ENCODE assay signal across 27 cellular contexts in the genomic region with DNA sequence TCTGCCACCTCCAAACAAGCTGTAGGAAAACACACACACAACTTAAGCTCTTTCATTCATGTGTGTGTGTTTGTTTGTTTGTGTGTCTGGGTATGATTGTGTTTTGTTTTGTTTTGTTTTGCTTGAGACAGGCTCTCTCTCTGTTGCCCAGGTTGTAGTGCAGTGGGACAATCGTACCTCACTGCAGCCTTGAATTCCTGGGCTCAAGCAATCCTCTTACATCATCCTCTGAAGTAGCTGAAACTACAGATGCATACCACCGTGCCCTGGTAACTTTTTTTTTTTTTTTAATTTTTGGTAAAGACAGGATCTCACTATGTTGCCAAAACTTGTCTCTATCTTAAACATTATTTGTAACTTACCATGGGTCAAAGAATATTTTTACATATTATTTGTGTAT.
DNase-seq lines count a peak whose midpoint lies in the region; ATAC-seq, FAIRE-seq and TF ChIP-seq lines count a peak whose summit lies in the region.
"Had no signal": no experiment of that assay in that cellular context is flagged by ENCODE, and none has a peak within 500 bp of the region (broad histone marks: within the 10 kb centered on the region; RNA-seq: fewer than 3 reads in every experiment).

No MANE protein-coding gene starts in this region.

- no peak overlapping the region for H3K23ac ChIP-seq in H1 (ENCODE audit: insufficient read length)

- no peak overlapping the region for H3K14ac ChIP-seq in H1 (ENCODE audit: insufficient read length)

- H3K27me3 ChIP-seq in SK-N-SH (ENCODE audit: insufficient read depth) (no peaks in the 10 kb centered on the region), OCI-LY3 (ENCODE audit: low read depth, low read length) (no peaks in the 10 kb centered on the region), H1 (replicated peaks in 1 of 4; ENCODE audit: control insufficient read depth in 3 of 4, extremely low read depth in 1 of 4, insufficient read depth in 3 of 4, low read length in 3 of 4) (peaks cover 0 to 1% (median 0%) of the 10 kb centered on the region in 4 experiments; a peak in 1 of 7 replicates), smooth muscle cell (ENCODE audit: low read depth) (no peaks in the 10 kb centered on the region)
- H3K27me3 ChIP-seq: cardiac muscle cell, sigmoid colon, upper lobe of left lung had no signal

- H3K4me3 ChIP-seq in SK-N-SH (ENCODE audit: low read depth in 2 of 2, low read length in 1 of 2) = no peak overlapping the region
- no peak overlapping the region for H3K4me3 ChIP-seq in OCI-LY3 (ENCODE audit: low read length)
- H3K4me3 ChIP-seq in H1 (ENCODE audit: extremely low read depth in 1 of 4, insufficient read depth in 2 of 4, low read depth in 3 of 4, low read length in 4 of 4) = no peak overlapping the region
- H3K4me3 ChIP-seq in smooth muscle cell = no peak overlapping the region
- H3K4me3 ChIP-seq: cardiac muscle cell, sigmoid colon, upper lobe of left lung had no signal

- H3K4me1 ChIP-seq in SK-N-SH (ENCODE audit: control insufficient read depth in 1 of 2, insufficient read depth in 2 of 2, low read depth in 1 of 2, low read length in 1 of 2) (no peaks in the 10 kb centered on the region), OCI-LY3 (ENCODE audit: low read length) (peaks cover 14% of the 10 kb centered on the region), H1 (replicated peaks in 1 of 4; ENCODE audit: control insufficient read depth in 3 of 4, insufficient read depth in 4 of 4, low read length in 3 of 4) (peaks cover 0 to 3% (median under 1%) of the 10 kb centered on the region in 4 experiments; a peak in 1 of 7 replicates), smooth muscle cell (ENCODE audit: low read depth) (peaks cover 15% of the 10 kb centered on the region)
- H3K4me1 ChIP-seq: upper lobe of left lung had no signal

- H3K18ac ChIP-seq in H1 (ENCODE audit: extremely low read depth, low read length) = no peak overlapping the region; the same call in 1 of the 2 replicates

- H3K36me3 ChIP-seq in SK-N-SH (replicated peaks in 1 of 2; ENCODE audit: control insufficient read depth in 1 of 2, insufficient read depth in 2 of 2, low read length in 1 of 2) = no peaks in the 10 kb centered on the region
- no peaks in the 10 kb centered on the region for H3K36me3 ChIP-seq in OCI-LY3 (replicated peaks; ENCODE audit: low read depth, low read length)
- H3K36me3 ChIP-seq in H1 (ENCODE audit: control insufficient read depth in 2 of 4, insufficient read depth in 4 of 4, low read length in 3 of 4) = no peaks in the 10 kb centered on the region
- no peaks in the 10 kb centered on the region for H3K36me3 ChIP-seq in smooth muscle cell (ENCODE audit: low read depth)
- H3K36me3 ChIP-seq: cardiac muscle cell, sigmoid colon, upper lobe of left lung had no signal

- H2BK5ac ChIP-seq in H1 (ENCODE audit: low read depth, low read length) = no peak overlapping the region

- POLR2A ChIA-PET in SK-N-SH (lab: Yijun Ruan, JAX) = no interaction called here
- POLR2A ChIA-PET in H1 (lab: Charles Lee; ENCODE audit: partially characterized antibody) = no interaction called here

- H3K4me2 ChIP-seq in SK-N-SH (no peak overlapping the region), OCI-LY3 (ENCODE audit: low read length) (no peak overlapping the region), H1 (ENCODE audit: insufficient read depth in 1 of 2, low read depth in 2 of 2, low read length in 2 of 2) (no peak overlapping the region), smooth muscle cell (no peak overlapping the region)

- TF ChIP-seq CTCF in SK-N-SH (IDR thresholded peaks at IDR 0.05) (no peak), OCI-LY3 (IDR thresholded peaks at IDR 0.05; ENCODE audit: low read depth, low read length) (no peak), H1 (IDR thresholded peaks at IDR 0.05; ENCODE audit: control extremely low read depth in 1 of 3, insufficient read depth in 1 of 3, low read depth in 1 of 3, low read length in 3 of 3) (no peak), smooth muscle cell (IDR thresholded peaks at IDR 0.05; ENCODE audit: borderline replicate concordance, insufficient read depth, poor library complexity, severe bottlenecking) (no peak)

- H2BK20ac ChIP-seq in H1 (ENCODE audit: low read length) = no peak overlapping the region

- no peak overlapping the region for H2BK120ac ChIP-seq in H1 (replicated peaks; ENCODE audit: low read depth, low read length)

- H3K79me2 ChIP-seq in SK-N-SH (ENCODE audit: insufficient read depth) (no peaks in the 10 kb centered on the region), OCI-LY3 (ENCODE audit: low read length) (no peaks in the 10 kb centered on the region), H1 (ENCODE audit: control insufficient read depth in 1 of 2, insufficient read depth in 2 of 2, low read length in 2 of 2) (no peaks in the 10 kb centered on the region), smooth muscle cell (ENCODE audit: low read depth) (no peaks in the 10 kb centered on the region)

- CTCF ChIA-PET in SK-N-SH (lab: Yijun Ruan, JAX) (interaction anchor here (0.6 kb wide), 1 partner anchor 324 kb away, joined by 3 read pairs; no protein-coding TSS in a partner anchor), H1 (lab: Charles Lee; ENCODE audit: partially characterized antibody) (interaction anchor here (1.0 kb wide), 1 partner anchor 147 kb away, joined by 3 read pairs; no protein-coding TSS in a partner anchor)

- H4K91ac ChIP-seq in H1 (replicated peaks; ENCODE audit: insufficient read length, low read length) = no peak overlapping the region

- TF ChIP-seq EP300 in SK-N-SH (IDR thresholded peaks at IDR 0.05; ENCODE audit: borderline replicate concordance in 1 of 2, low read depth in 1 of 2, low read length in 1 of 2) (no peak), H1 (IDR thresholded peaks at IDR 0.05; ENCODE audit: borderline replicate concordance in 1 of 2, low read depth in 2 of 2, low read length in 2 of 2) (no peak)

- H2AFZ ChIP-seq in SK-N-SH (ENCODE audit: low read depth) (no peak overlapping the region), OCI-LY3 (ENCODE audit: low read depth, low read length) (peak overlapping the region; percentile 81; the same call in 1 of the 2 replicates), H1 (ENCODE audit: low read length) (peak overlapping the region; percentile 68; the same call in 1 of the 2 replicates), smooth muscle cell (ENCODE audit: low read depth) (peak overlapping the region; percentile 10)

- no peak overlapping the region for H2AK5ac ChIP-seq in H1 (ENCODE audit: low read depth, low read length)

- no peaks in the 10 kb centered on the region for H3K23me2 ChIP-seq in H1 (ENCODE audit: low read depth, low read length)

- no peak overlapping the region for H2BK15ac ChIP-seq in H1 (ENCODE audit: low read length)

- H3K27ac ChIP-seq in SK-N-SH (ENCODE audit: low read depth in 2 of 2, low read length in 1 of 2) = no peak overlapping the region
- H3K27ac ChIP-seq in OCI-LY3 (ENCODE audit: low read length) = no peak overlapping the region
- no peak overlapping the region for H3K27ac ChIP-seq in H1 (ENCODE audit: low read depth, low read length)
- H3K27ac ChIP-seq in smooth muscle cell (ENCODE audit: low read depth) = peak overlapping the region; percentile 51
- H3K27ac ChIP-seq in caudate nucleus (ENCODE audit: low read depth, low read length) = no peak overlapping the region
- H3K27ac ChIP-seq: cardiac muscle cell, sigmoid colon, upper lobe of left lung had no signal

- H3K9me3 ChIP-seq in SK-N-SH (no peaks in the 10 kb centered on the region), OCI-LY3 (ENCODE audit: insufficient read depth, low read length) (peaks cover 4% of the 10 kb centered on the region; the same call in 1 of the 2 replicates), H1 (ENCODE audit: insufficient read depth in 2 of 2, low read depth in 1 of 2, low read length in 1 of 2) (no peaks in the 10 kb centered on the region; a peak in 2 of 4 replicates), smooth muscle cell (replicated peaks; ENCODE audit: low read depth) (no peaks in the 10 kb centered on the region)
- H3K9me3 ChIP-seq: sigmoid colon had no signal

- no peaks in the 10 kb centered on the region for H3K9me2 ChIP-seq in SK-N-SH

- no peak for TF ChIP-seq RAD21 in SK-N-SH (IDR thresholded peaks at IDR 0.05; ENCODE audit: low read length)
- TF ChIP-seq RAD21 in H1 (IDR thresholded peaks at IDR 0.05 in 1 of 2, conservative IDR thresholded peaks at IDR 0.05 in 1 of 2; ENCODE audit: low read depth in 2 of 2, low read length in 2 of 2) = no peak

- no peak overlapping the region for H3K56ac ChIP-seq in H1 (replicated peaks; ENCODE audit: insufficient read length, low read depth, low read length)

- no peak for FAIRE-seq in H1 (lab: Jason Lieb, UNC)
- FAIRE-seq: endothelial cell of umbilical vein had no signal

- ATAC-seq in SK-N-SH treated with all-trans-retinoic acid at 6 μM for 48 hours (peak; percentile 76), GM18870 (IDR thresholded peaks at IDR 0.05; ENCODE audit: unreplicated experiment) (no peak), HG03175 (IDR thresholded peaks at IDR 0.05; ENCODE audit: unreplicated experiment) (no peak)
- ATAC-seq: left ventricle myocardium superior had no signal

- H3F3A ChIP-seq in SK-N-SH (replicated peaks; ENCODE audit: insufficient read depth) (no peaks in the 10 kb centered on the region), smooth muscle cell (ENCODE audit: low read depth) (no peaks in the 10 kb centered on the region)

- no peak overlapping the region for H4K5ac ChIP-seq in H1 (ENCODE audit: insufficient read length, low read depth, low read length)

- H4K8ac ChIP-seq in H1 (ENCODE audit: extremely low read depth, insufficient read depth, low read length) = no peak overlapping the region; the same call in 1 of the 2 replicates

- H2BK12ac ChIP-seq in H1 (ENCODE audit: low read depth, low read length) = no peak overlapping the region

- no peaks in the 10 kb centered on the region for H3K79me1 ChIP-seq in H1 (ENCODE audit: low read depth, low read length)

- WGBS in SK-N-SH (ENCODE audit: low lambda C conversion rate) = 0% methylated on average over 2 of the region's 2 CpGs
- WGBS in H1 (ENCODE audit: extremely low coverage in 1 of 2, insufficient coverage in 1 of 2, insufficient read length in 1 of 2, insufficient replicate concordance in 2 of 2, low coverage in 1 of 2, low lambda C conversion rate in 2 of 2, missing lambda C conversion rate in 1 of 2), 2 experiments = 82% methylated on average over 2 of the region's 2 CpGs; no CpG with 5 or more reads in 1 of the 2 experiments
- WGBS in smooth muscle cell (ENCODE audit: low lambda C conversion rate) = 56% methylated on average over 2 of the region's 2 CpGs

- no peak for TF ChIP-seq POLR2A in H1 (IDR thresholded peaks at IDR 0.05; ENCODE audit: control extremely low read depth in 1 of 2, low read depth in 2 of 2, low read length in 2 of 2)

- no peak overlapping the region for H3K4ac ChIP-seq in H1 (replicated peaks; ENCODE audit: insufficient read length, low read depth, low read length)

- DNase-seq in SK-N-SH (no peak), H1 (ENCODE audit: low read depth in 1 of 2, low spot score in 2 of 2) (no peak), smooth muscle cell (lab: John Stamatoyannopoulos, UW; ENCODE audit: unreplicated experiment) (no peak), caudate nucleus (lab: John Stamatoyannopoulos, UW) (no peak)
- DNase-seq: 8988T; activated CD4-positive, alpha-beta memory T cell treated with anti-CD3 and anti-CD28 coated beads for 36 hours; activated CD4-positive, CD25-positive, alpha-beta regulatory T cell; activated gamma-delta T cell; dermis blood vessel endothelial cell; DND-41; GOT3; immature natural killer cell; left ventricle myocardium superior; NCI-H2029 treated with DMSO at 0.1 percent for 48 hours; NCI-H446 treated with DMSO at 0.1 percent for 48 hours; posterior cingulate gyrus; RPMI8226; sigmoid colon; stimulated activated CD8-positive, alpha-beta memory T cell treated with anti-CD3 and anti-CD28 coated beads, Interleukin-4, amount 100 ng/mL, for 48 hours; T-helper 9 cell; upper lobe of left lung had no signal

- H3K9ac ChIP-seq in SK-N-SH (no peak overlapping the region), OCI-LY3 (ENCODE audit: low read length) (no peak overlapping the region), H1 (replicated peaks in 1 of 4; ENCODE audit: extremely low read depth in 1 of 4, low read depth in 3 of 4, low read length in 3 of 4) (no peak overlapping the region), smooth muscle cell (ENCODE audit: low read depth) (peak overlapping the region; percentile 16)

- H4K20me1 ChIP-seq in SK-N-SH (ENCODE audit: insufficient read depth) (no peaks in the 10 kb centered on the region), OCI-LY3 (ENCODE audit: insufficient read depth, low read length) (no peaks in the 10 kb centered on the region), H1 (replicated peaks in 1 of 2; ENCODE audit: control insufficient read depth in 1 of 2, insufficient read depth in 2 of 2, low read length in 2 of 2) (no peaks in the 10 kb centered on the region), smooth muscle cell (ENCODE audit: low read depth) (no peaks in the 10 kb centered on the region)
